ENCODE assay signal across 13 cellular contexts in genomic region chr21:33670076-33670475, GRCh38.
"Had no signal": no experiment of that assay in that cellular context is flagged by ENCODE, and none has a peak within 500 bp of the region (broad histone marks: within the 10 kb centered on the region; RNA-seq: fewer than 3 reads in every experiment).

No MANE protein-coding gene starts in this region.

- H3K4me3 Mint-ChIP-seq: activated naive CD4-positive, alpha-beta T cell treated with anti-CD3 and anti-CD28 coated beads, Interleukin-2, amount 10 ng/mL, durations not matched to agents 7 days and 5 days; endodermal cell; naive thymus-derived CD4-positive, alpha-beta T cell; stimulated activated effector memory CD8-positive, alpha-beta T cell treated with anti-CD3 and anti-CD28 coated beads, Interleukin-12 subunit alpha, Interleukin-12 subunit beta, amount 100 ng/mL, for 72 hours; T-helper 17 cell had no signal

- H3K9me3 Mint-ChIP-seq: activated naive CD4-positive, alpha-beta T cell treated with anti-CD3 and anti-CD28 coated beads, Interleukin-2, amount 10 ng/mL, durations not matched to agents 7 days and 5 days; endodermal cell; naive thymus-derived CD4-positive, alpha-beta T cell; stimulated activated effector memory CD8-positive, alpha-beta T cell treated with anti-CD3 and anti-CD28 coated beads, Interleukin-12 subunit alpha, Interleukin-12 subunit beta, amount 100 ng/mL, for 72 hours had no signal

- H3K27me3 ChIP-seq: brain microvascular endothelial cell, tibial artery had no signal

- H3K27me3 Mint-ChIP-seq: activated naive CD4-positive, alpha-beta T cell treated with anti-CD3 and anti-CD28 coated beads, Interleukin-2, amount 10 ng/mL, durations not matched to agents 7 days and 5 days; T-helper 17 cell had no signal

- H3K36me3 Mint-ChIP-seq: activated naive CD4-positive, alpha-beta T cell treated with anti-CD3 and anti-CD28 coated beads, Interleukin-2, amount 10 ng/mL, durations not matched to agents 7 days and 5 days; naive thymus-derived CD4-positive, alpha-beta T cell; stimulated activated effector memory CD8-positive, alpha-beta T cell treated with anti-CD3 and anti-CD28 coated beads, Interleukin-12 subunit alpha, Interleukin-12 subunit beta, amount 100 ng/mL, for 72 hours had no signal

- H3K27ac Mint-ChIP-seq: activated naive CD4-positive, alpha-beta T cell treated with anti-CD3 and anti-CD28 coated beads, Interleukin-2, amount 10 ng/mL, durations not matched to agents 7 days and 5 days; endodermal cell; naive thymus-derived CD4-positive, alpha-beta T cell; stimulated activated effector memory CD8-positive, alpha-beta T cell treated with anti-CD3 and anti-CD28 coated beads, Interleukin-12 subunit alpha, Interleukin-12 subunit beta, amount 100 ng/mL, for 72 hours; T-helper 17 cell had no signal

- H3K36me3 ChIP-seq: brain microvascular endothelial cell, tibial artery had no signal

- DNase-seq: activated CD4-positive, alpha-beta T cell treated with anti-CD3 and anti-CD28 coated beads, Interleukin-2, amount 50 U/mL, for 48 hours; activated CD4-positive, CD25-positive, alpha-beta regulatory T cell; activated naive CD4-positive, alpha-beta T cell treated with anti-CD3 and anti-CD28 coated beads, Interleukin-2, amount 10 ng/mL, durations not matched to agents 7 days and 5 days; amniotic stem cell; brain microvascular endothelial cell; endodermal cell; foreskin melanocyte; head of caudate nucleus; naive thymus-derived CD4-positive, alpha-beta T cell; T-helper 17 cell; tibial artery had no signal

- H3K9me3 ChIP-seq: tibial artery had no signal

- H3K4me1 Mint-ChIP-seq: activated naive CD4-positive, alpha-beta T cell treated with anti-CD3 and anti-CD28 coated beads, Interleukin-2, amount 10 ng/mL, durations not matched to agents 7 days and 5 days; stimulated activated effector memory CD8-positive, alpha-beta T cell treated with anti-CD3 and anti-CD28 coated beads, Interleukin-12 subunit alpha, Interleukin-12 subunit beta, amount 100 ng/mL, for 72 hours had no signal

- H3K4me3 ChIP-seq: skin epidermis, tibial artery had no signal

- ATAC-seq: naive thymus-derived CD4-positive, alpha-beta T cell; stimulated activated effector memory CD8-positive, alpha-beta T cell treated with anti-CD3 and anti-CD28 coated beads, Interleukin-12 subunit alpha, Interleukin-12 subunit beta, amount 100 ng/mL, for 72 hours; T-helper 17 cell had no signal

- H3K27ac ChIP-seq: brain microvascular endothelial cell, skin epidermis, tibial artery had no signal
